In the genomic region with DNA sequence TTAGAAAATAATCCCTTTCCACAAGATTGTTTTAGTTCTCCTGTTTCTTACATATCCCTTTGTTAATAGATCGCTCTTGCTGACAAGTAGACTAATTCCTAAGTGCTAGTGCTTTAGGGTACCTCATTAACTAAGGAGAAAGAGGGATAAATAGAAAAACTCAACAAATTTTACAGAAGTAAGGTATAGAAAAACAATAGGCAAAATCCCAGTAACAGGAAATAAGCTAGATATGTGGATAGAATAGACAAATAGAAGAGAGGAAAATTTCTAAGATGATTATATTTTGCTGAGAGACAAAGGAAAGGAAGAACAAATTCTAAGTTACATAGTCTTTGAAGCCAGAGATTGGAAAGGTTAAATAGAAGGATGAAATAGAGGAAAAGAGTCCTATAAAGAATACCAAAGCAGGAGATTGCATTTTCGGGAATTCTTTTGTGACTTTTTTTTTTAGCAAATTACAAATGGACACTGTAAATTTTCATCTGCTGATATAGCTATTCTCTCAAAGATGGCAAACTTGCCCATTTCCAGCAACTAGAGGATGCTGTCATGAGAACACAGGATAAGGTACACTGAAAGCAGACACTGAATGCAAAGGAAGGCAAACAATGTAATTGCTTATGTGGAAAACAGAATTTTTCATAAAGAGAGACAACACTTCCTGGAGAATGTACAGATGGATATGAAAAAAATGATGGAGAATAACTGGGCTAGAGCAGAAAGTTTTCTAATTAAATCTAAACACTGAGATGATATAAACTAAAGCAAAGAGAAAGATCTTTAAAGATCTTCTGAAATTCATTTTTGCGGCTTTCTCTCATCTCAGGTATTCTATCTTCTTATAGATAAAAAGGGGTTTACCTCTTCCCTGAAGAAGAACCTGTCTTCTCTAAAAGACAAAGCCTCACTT, we compare ENCODE assay signal across 14 cellular contexts. TPM values are rescaled to one million over a fixed set of nuclear protein-coding genes. Genes with fewer than 3 reads are reported as not detected.
A peak's percentile ranks its signal among the peaks of the same experiment; 100 is the strongest.
DNase-seq lines count a peak whose midpoint lies in the region; ATAC-seq and FAIRE-seq lines count a peak whose summit lies in the region.
"Had no signal": no experiment of that assay in that cellular context is flagged by ENCODE, and none has a peak within 500 bp of the region (broad histone marks: within the 10 kb centered on the region; RNA-seq: fewer than 3 reads in every experiment).

No MANE protein-coding gene starts in this region.

- FAIRE-seq in GM19239 (lab: Jason Lieb, UNC): peak; percentile 93

- peak overlapping the region; percentile 97 for H3K27ac Mint-ChIP-seq in activated T-helper 1 cell treated with anti-CD3 and anti-CD28 coated beads, Interleukin-12 subunit alpha, Interleukin-12 subunit beta, Interleukin-2, Interleukin-4 antibody, amounts not matched to agents 30 ng/mL and 10 ng/mL and 1 ng/mL, durations not matched to agents 14 hours and 24 hours and 36 hours
- peak overlapping the region; percentile 99 to 100 (median 100) for H3K27ac Mint-ChIP-seq in naive B cell

- H3K36me3 ChIP-seq in BLaER1 treated with 17β-estradiol and CSF1 and Interleukin-3, amounts not matched to agents 10 nM and 100 nM: peaks cover 0 to 2% (median 0%) of the 10 kb centered on the region in 11 experiments; a peak in 1 of 22 replicates

- H3K4me3 ChIP-seq in BLaER1 treated with 17β-estradiol and CSF1 and Interleukin-3, amounts not matched to agents 10 nM and 100 nM: peak overlapping the region in 7 of 10 experiments; percentile 4 to 52 (median 34); a peak in 11 of 20 replicates

- no peak overlapping the region for H3K27ac ChIP-seq in BLaER1 treated with 17β-estradiol and CSF1 and Interleukin-3, amounts not matched to agents 10 nM and 100 nM

- peaks cover 0 to 12% (median 0%) of the 10 kb centered on the region in 11 experiments; a peak in 4 of 22 replicates for H3K9me3 ChIP-seq in BLaER1 treated with 17β-estradiol and CSF1 and Interleukin-3, amounts not matched to agents 10 nM and 100 nM (replicated peaks in 1 of 11)

- H3K4me1 Mint-ChIP-seq in activated T-helper 1 cell treated with anti-CD3 and anti-CD28 coated beads, Interleukin-12 subunit alpha, Interleukin-12 subunit beta, Interleukin-2, Interleukin-4 antibody, amounts not matched to agents 30 ng/mL and 10 ng/mL and 1 ng/mL, durations not matched to agents 14 hours and 24 hours and 36 hours (ENCODE audit: low read depth): peaks cover 68% of the 10 kb centered on the region
- H3K4me1 Mint-ChIP-seq in naive B cell: peaks cover 68 to 79% (median 72%) of the 10 kb centered on the region in 3 donors

- H3K9me3 Mint-ChIP-seq in activated T-helper 1 cell treated with anti-CD3 and anti-CD28 coated beads, Interleukin-12 subunit alpha, Interleukin-12 subunit beta, Interleukin-2, Interleukin-4 antibody, amounts not matched to agents 30 ng/mL and 10 ng/mL and 1 ng/mL, durations not matched to agents 14 hours and 24 hours and 36 hours: no peaks in the 10 kb centered on the region
- peaks cover 0 to 2% (median 0%) of the 10 kb centered on the region in 7 donors for H3K9me3 Mint-ChIP-seq in naive B cell

- no peak overlapping the region; a peak in 1 of 22 replicates for H3K9ac ChIP-seq in BLaER1 treated with 17β-estradiol and CSF1 and Interleukin-3, amounts not matched to agents 10 nM and 100 nM

- H3K4me3 Mint-ChIP-seq in activated T-helper 1 cell treated with anti-CD3 and anti-CD28 coated beads, Interleukin-12 subunit alpha, Interleukin-12 subunit beta, Interleukin-2, Interleukin-4 antibody, amounts not matched to agents 30 ng/mL and 10 ng/mL and 1 ng/mL, durations not matched to agents 14 hours and 24 hours and 36 hours: peak overlapping the region; percentile 98
- peak overlapping the region; percentile 95 to 99 (median 98) for H3K4me3 Mint-ChIP-seq in naive B cell

- peaks cover 3% of the 10 kb centered on the region for H3K27me3 Mint-ChIP-seq in activated T-helper 1 cell treated with anti-CD3 and anti-CD28 coated beads, Interleukin-12 subunit alpha, Interleukin-12 subunit beta, Interleukin-2, Interleukin-4 antibody, amounts not matched to agents 30 ng/mL and 10 ng/mL and 1 ng/mL, durations not matched to agents 14 hours and 24 hours and 36 hours (ENCODE audit: insufficient read depth)
- H3K27me3 Mint-ChIP-seq in naive B cell: no peaks in the 10 kb centered on the region

- peaks cover 48 to 66% (median 61%) of the 10 kb centered on the region in 10 experiments for H3K4me1 ChIP-seq in BLaER1 treated with 17β-estradiol and CSF1 and Interleukin-3, amounts not matched to agents 10 nM and 100 nM

- DNase-seq in GM19239 (ENCODE audit: insufficient read length, low spot score): no peak
- DNase-seq in activated T-helper 1 cell treated with anti-CD3 and anti-CD28 coated beads, Interleukin-12 subunit alpha, Interleukin-12 subunit beta, Interleukin-2, Interleukin-4 antibody, amounts not matched to agents 30 ng/mL and 10 ng/mL and 1 ng/mL, durations not matched to agents 14 hours and 24 hours and 36 hours (ENCODE audit: low spot score): no peak
- no peak for DNase-seq in naive B cell
- no peak for DNase-seq in HT-29 (ENCODE audit: low spot score)
- no peak for DNase-seq in epidermal melanocyte (ENCODE audit: insufficient read length, low spot score)
- no peak for DNase-seq in SKM-1 treated with dmso at 0.1 percent for 144 hours (lab: John Stamatoyannopoulos, UW; ENCODE audit: unreplicated experiment)
- DNase-seq in iPS-NIHi11 (ENCODE audit: low spot score): no peak
- DNase-seq: NCI-H1092, NCI-H345 had no signal

- no peak for ATAC-seq in naive B cell (ENCODE audit: low read depth in 2 of 2)
- ATAC-seq: Right ventricle myocardium inferior had no signal

- intact Hi-C loops in activated T-helper 1 cell treated with anti-CD3 and anti-CD28 coated beads, Interleukin-12 subunit alpha, Interleukin-12 subunit beta, Interleukin-2, Interleukin-4 antibody, amounts not matched to agents 30 ng/mL and 10 ng/mL and 1 ng/mL, durations not matched to agents 14 hours and 24 hours and 36 hours (cut with micrococcal nuclease): loop anchor here (1.0 to 5.0 kb wide), 2 partner anchors 9 to 962 kb away; partner anchors contain the start of gene YBX3

- peak overlapping the region; percentile 65 to 90 (median 86); a peak in 21 of 22 replicates for H3K4me2 ChIP-seq in BLaER1 treated with 17β-estradiol and CSF1 and Interleukin-3, amounts not matched to agents 10 nM and 100 nM

- H4K20me1 ChIP-seq in BLaER1 treated with 17β-estradiol and CSF1 and Interleukin-3, amounts not matched to agents 10 nM and 100 nM: no peaks in the 10 kb centered on the region

- H3K36me3 Mint-ChIP-seq in activated T-helper 1 cell treated with anti-CD3 and anti-CD28 coated beads, Interleukin-12 subunit alpha, Interleukin-12 subunit beta, Interleukin-2, Interleukin-4 antibody, amounts not matched to agents 30 ng/mL and 10 ng/mL and 1 ng/mL, durations not matched to agents 14 hours and 24 hours and 36 hours (ENCODE audit: low read depth): peaks cover 48% of the 10 kb centered on the region
- peaks cover 18 to 25% of the 10 kb centered on the region in 2 donors for H3K36me3 Mint-ChIP-seq in naive B cell

- H3K27me3 ChIP-seq in BLaER1 treated with 17β-estradiol and CSF1 and Interleukin-3, amounts not matched to agents 10 nM and 100 nM: peaks cover 34 to 53% (median 45%) of the 10 kb centered on the region in 11 experiments

RNA-seq across cellular contexts. Expression of gene CD69, which starts 0.8 kb away (rescaled TPM):
- 90.5 and 93.2 TPM in 2 replicates for total RNA-seq in activated T-helper 1 cell treated with anti-CD3 and anti-CD28 coated beads, Interleukin-12 subunit alpha, Interleukin-12 subunit beta, Interleukin-2, Interleukin-4 antibody, amounts not matched to agents 30 ng/mL and 10 ng/mL and 1 ng/mL, durations not matched to agents 14 hours and 24 hours and 36 hours
- polyA plus RNA-seq in naive B cell (ENCODE audit: low read depth in 6 of 6): 1,000 to 10,000 TPM in 5 of 6 donors, 100 to 1,000 TPM in 1; 814 to 1,329 (median 1,116) TPM
- total RNA-seq in HT-29 (2014; rRNA removed; shearing (Covaris generic)): not detected in 2 replicates
- total RNA-seq: chondrocyte had no signal

RNA-seq across cellular contexts. Expression of gene CLECL1, which starts 27.0 kb away (rescaled TPM):
- total RNA-seq in activated T-helper 1 cell treated with anti-CD3 and anti-CD28 coated beads, Interleukin-12 subunit alpha, Interleukin-12 subunit beta, Interleukin-2, Interleukin-4 antibody, amounts not matched to agents 30 ng/mL and 10 ng/mL and 1 ng/mL, durations not matched to agents 14 hours and 24 hours and 36 hours: 7.6 and 9.1 TPM in 2 replicates
- 10 to 100 TPM in 4 of 6 donors, 1 to 10 TPM in 2; 8.9 to 34.0 (median 11.5) TPM for polyA plus RNA-seq in naive B cell (ENCODE audit: low read depth in 6 of 6)
- total RNA-seq in HT-29 (2014; rRNA removed; shearing (Covaris generic)): not detected in 2 replicates
- total RNA-seq: chondrocyte, kidney epithelial cell, skeletal muscle tissue had no signal

Comparison
In these comparisons a context has a peak if more than half of its experiments do, and no peak if none do; other contexts are left out.
1. RNA of gene CD69, which starts 0.8 kb away (total RNA-seq): 90.5 to 93.2 TPM in activated T-helper 1 cell treated with anti-CD3 and anti-CD28 coated beads, Interleukin-12 subunit alpha, Interleukin-12 subunit beta, Interleukin-2, Interleukin-4 antibody, amounts not matched to agents 30 ng/mL and 10 ng/mL and 1 ng/mL, durations not matched to agents 14 hours and 24 hours and 36 hours; not detected in HT-29; every median in the first group is over 10 times any median in the second.